1 cellular context compared by ENCODE assay signal in genomic region chr10:131748831-131749766, GRCh38.
TF ChIP-seq lines count a peak whose summit lies in the region.

No MANE protein-coding gene starts in this region.

TF ChIP-seq in HepG2, 621 proteins besides CTCF, POLR2A, EP300 and RAD21 (continued from another document and continues in another):
- no peak for TF ChIP-seq ZBTB37 (CRISPR knock-in tag; IDR thresholded peaks at IDR 0.05)
- TF ChIP-seq ZNF142 (CRISPR knock-in tag; IDR thresholded peaks at IDR 0.05) = no peak; the same call in 1 of the 2 replicates
- TF ChIP-seq ZNF253 (CRISPR knock-in tag; IDR thresholded peaks at IDR 0.05; ENCODE audit: borderline replicate concordance) = no peak
- no peak for TF ChIP-seq REST (IDR thresholded peaks at IDR 0.05; ENCODE audit: borderline replicate concordance in 1 of 2, low read depth in 1 of 2, low read length in 2 of 2)
- TF ChIP-seq ZNF567 (CRISPR knock-in tag; IDR thresholded peaks at IDR 0.05; ENCODE audit: borderline replicate concordance) = no peak
- no peak for TF ChIP-seq POGZ (CRISPR knock-in tag; IDR thresholded peaks at IDR 0.05)
- TF ChIP-seq, protein P1, sequence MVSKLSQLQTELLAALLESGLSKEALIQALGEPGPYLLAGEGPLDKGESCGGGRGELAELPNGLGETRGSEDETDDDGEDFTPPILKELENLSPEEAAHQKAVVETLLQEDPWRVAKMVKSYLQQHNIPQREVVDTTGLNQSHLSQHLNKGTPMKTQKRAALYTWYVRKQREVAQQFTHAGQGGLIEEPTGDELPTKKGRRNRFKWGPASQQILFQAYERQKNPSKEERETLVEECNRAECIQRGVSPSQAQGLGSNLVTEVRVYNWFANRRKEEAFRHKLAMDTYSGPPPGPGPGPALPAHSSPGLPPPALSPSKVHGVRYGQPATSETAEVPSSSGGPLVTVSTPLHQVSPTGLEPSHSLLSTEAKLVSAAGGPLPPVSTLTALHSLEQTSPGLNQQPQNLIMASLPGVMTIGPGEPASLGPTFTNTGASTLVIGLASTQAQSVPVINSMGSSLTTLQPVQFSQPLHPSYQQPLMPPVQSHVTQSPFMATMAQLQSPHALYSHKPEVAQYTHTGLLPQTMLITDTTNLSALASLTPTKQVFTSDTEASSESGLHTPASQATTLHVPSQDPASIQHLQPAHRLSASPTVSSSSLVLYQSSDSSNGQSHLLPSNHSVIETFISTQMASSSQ (IDR thresholded peaks at IDR 0.05; ENCODE audit: low read depth) = no peak
- TF ChIP-seq, protein P1 (CRISPR knock-in tag; IDR thresholded peaks at IDR 0.05; ENCODE audit: borderline replicate concordance) = no peak
- TF ChIP-seq ZNF577 (CRISPR knock-in tag; IDR thresholded peaks at IDR 0.05; ENCODE audit: borderline replicate concordance, low read depth) = no peak
- TF ChIP-seq ZNF367 (CRISPR knock-in tag; IDR thresholded peaks at IDR 0.05; ENCODE audit: borderline replicate concordance) = no peak
- TF ChIP-seq NRL (CRISPR knock-in tag; IDR thresholded peaks at IDR 0.05; ENCODE audit: borderline replicate concordance) = peak; percentile 48; the same call in 1 of the 2 replicates
- TF ChIP-seq ZNF136 (CRISPR knock-in tag; IDR thresholded peaks at IDR 0.05; ENCODE audit: low read depth) = no peak
- no peak; the same call in 1 of the 2 replicates for TF ChIP-seq MED13 (CRISPR knock-in tag; IDR thresholded peaks at IDR 0.05)
- TF ChIP-seq MATR3 (CRISPR knock-in tag; IDR thresholded peaks at IDR 0.05) = no peak
- no peak for TF ChIP-seq NCOR1 (IDR thresholded peaks at IDR 0.05; ENCODE audit: borderline replicate concordance, low read length)
- no peak for TF ChIP-seq ZNF569 (CRISPR knock-in tag; IDR thresholded peaks at IDR 0.05; ENCODE audit: borderline replicate concordance)
- no peak for TF ChIP-seq NAIF1 (CRISPR knock-in tag; IDR thresholded peaks at IDR 0.05; ENCODE audit: borderline replicate concordance)
- no peak for TF ChIP-seq ETV6 (CRISPR knock-in tag; conservative IDR thresholded peaks at IDR 0.05)
- no peak for TF ChIP-seq SRY (CRISPR knock-in tag; IDR thresholded peaks at IDR 0.05)
- no peak for TF ChIP-seq ZSCAN31 (CRISPR knock-in tag; IDR thresholded peaks at IDR 0.05; ENCODE audit: low read depth)
- TF ChIP-seq ZNF124 (CRISPR knock-in tag; IDR thresholded peaks at IDR 0.05) = no peak
- TF ChIP-seq, protein P2, sequence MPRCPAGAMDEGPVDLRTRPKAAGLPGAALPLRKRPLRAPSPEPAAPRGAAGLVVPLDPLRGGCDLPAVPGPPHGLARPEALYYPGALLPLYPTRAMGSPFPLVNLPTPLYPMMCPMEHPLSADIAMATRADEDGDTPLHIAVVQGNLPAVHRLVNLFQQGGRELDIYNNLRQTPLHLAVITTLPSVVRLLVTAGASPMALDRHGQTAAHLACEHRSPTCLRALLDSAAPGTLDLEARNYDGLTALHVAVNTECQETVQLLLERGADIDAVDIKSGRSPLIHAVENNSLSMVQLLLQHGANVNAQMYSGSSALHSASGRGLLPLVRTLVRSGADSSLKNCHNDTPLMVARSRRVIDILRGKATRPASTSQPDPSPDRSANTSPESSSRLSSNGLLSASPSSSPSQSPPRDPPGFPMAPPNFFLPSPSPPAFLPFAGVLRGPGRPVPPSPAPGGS (CRISPR knock-in tag; IDR thresholded peaks at IDR 0.05) = 0 out of 2 replicates have a peak, but pooled peaks have one; percentile 48
- no peak for TF ChIP-seq ZNF816 (CRISPR knock-in tag; IDR thresholded peaks at IDR 0.05; ENCODE audit: borderline replicate concordance)
- no peak for TF ChIP-seq TFDP1 (CRISPR knock-in tag; IDR thresholded peaks at IDR 0.05; ENCODE audit: borderline replicate concordance)
- no peak for TF ChIP-seq BCL6 (CRISPR knock-in tag; IDR thresholded peaks at IDR 0.05)
- no peak for TF ChIP-seq JUN (CRISPR knock-in tag; IDR thresholded peaks at IDR 0.05)
- TF ChIP-seq KLF12 (CRISPR knock-in tag; IDR thresholded peaks at IDR 0.05; ENCODE audit: borderline replicate concordance) = no peak
- no peak for TF ChIP-seq NR3C1 (CRISPR knock-in tag; IDR thresholded peaks at IDR 0.05)
- TF ChIP-seq MIXL1 (CRISPR knock-in tag; IDR thresholded peaks at IDR 0.05) = no peak
- TF ChIP-seq HOXA9 (CRISPR knock-in tag; IDR thresholded peaks at IDR 0.05; ENCODE audit: borderline replicate concordance) = no peak
- TF ChIP-seq SNAPC4 (CRISPR knock-in tag; IDR thresholded peaks at IDR 0.05) = no peak
- TF ChIP-seq NR2F6 (IDR thresholded peaks at IDR 0.05) = peak; percentile 54; the same call in 1 of the 2 replicates
- peak; percentile 64; the same call in 1 of the 2 replicates for TF ChIP-seq NR2F6 (CRISPR knock-in tag; IDR thresholded peaks at IDR 0.05)
- TF ChIP-seq ZNF713 (CRISPR knock-in tag; IDR thresholded peaks at IDR 0.05) = no peak
- TF ChIP-seq GATAD1 (CRISPR knock-in tag; IDR thresholded peaks at IDR 0.05) = no peak
- TF ChIP-seq ZBTB42 (CRISPR knock-in tag; IDR thresholded peaks at IDR 0.05) = no peak
- TF ChIP-seq ZFP82 (CRISPR knock-in tag; IDR thresholded peaks at IDR 0.05; ENCODE audit: borderline replicate concordance) = no peak
